Comparison of ENCODE assay signal across 2 cellular contexts in the genomic region with DNA sequence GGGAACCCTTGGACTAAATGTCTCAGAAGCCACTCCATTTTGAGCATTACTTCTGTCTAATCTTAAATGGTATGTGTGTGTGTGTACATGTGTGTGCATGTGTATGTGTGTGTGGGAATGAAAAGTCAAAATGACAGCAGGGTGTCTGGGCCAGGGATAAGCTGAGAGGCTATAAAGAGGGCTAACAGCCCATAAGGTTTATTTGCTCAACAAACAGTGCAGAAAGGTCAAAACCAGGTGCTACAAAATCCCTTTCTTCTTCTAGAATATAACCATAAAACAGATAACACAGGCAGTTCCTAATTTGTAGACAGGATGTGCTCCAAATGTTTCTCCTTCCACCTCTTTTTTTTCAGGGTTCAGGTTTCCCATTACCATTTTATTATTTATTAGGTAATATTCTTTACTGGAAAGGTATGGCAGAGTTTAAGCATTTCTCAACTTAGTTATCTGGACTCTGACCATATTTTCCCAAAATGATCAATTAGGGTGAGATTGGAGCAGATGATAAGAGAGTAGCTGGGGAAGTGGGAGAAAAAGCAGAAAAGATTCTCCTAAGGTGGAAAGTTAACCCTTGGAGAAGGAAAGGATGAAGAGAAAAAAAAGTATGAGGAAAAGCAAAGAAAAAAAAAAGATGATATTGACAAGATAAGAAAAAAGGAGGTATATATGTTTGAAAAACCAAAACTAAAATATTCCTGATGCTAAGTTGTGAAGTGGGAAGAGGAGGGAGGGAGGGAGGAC.
A peak's percentile ranks its signal among the peaks of the same experiment; 100 is the strongest.
TF ChIP-seq lines count a peak whose summit lies in the region.

No MANE protein-coding gene starts in this region.

TF ChIP-seq in HEK293, 187 proteins besides CTCF, POLR2A, EP300 and RAD21:
- TF ChIP-seq KLF9 (tag by site-specific recombination; IDR thresholded peaks at IDR 0.05; ENCODE audit: low read depth), result no peak
- peak; percentile 33; the same call in 1 of the 2 replicates for TF ChIP-seq ZNF843 (tag by site-specific recombination; IDR thresholded peaks at IDR 0.05)
- peak; percentile 51; the same call in 1 of the 2 replicates for TF ChIP-seq ZNF366 (tag by site-specific recombination; conservative IDR thresholded peaks at IDR 0.05)
- peak; percentile 77; the same call in 1 of the 2 replicates for TF ChIP-seq TCF7L2 (IDR thresholded peaks at IDR 0.05; ENCODE audit: borderline replicate concordance, low read depth, low read length)
- TF ChIP-seq HOXD13 (CRISPR knock-in tag; IDR thresholded peaks at IDR 0.05; ENCODE audit: borderline replicate concordance), result peak; percentile 47; the same call in 1 of the 2 replicates
- TF ChIP-seq FEZF1 (tag by site-specific recombination; IDR thresholded peaks at IDR 0.05), result peak; percentile 69
- TF ChIP-seq ZNF362 (tag by site-specific recombination; IDR thresholded peaks at IDR 0.05), result no peak
- TF ChIP-seq HOXA7 (CRISPR knock-in tag; IDR thresholded peaks at IDR 0.05; ENCODE audit: borderline replicate concordance), result no peak
- peak; percentile 88 for TF ChIP-seq PRDM1 (tag by site-specific recombination; IDR thresholded peaks at IDR 0.05)
- TF ChIP-seq ZNF670 (tag by site-specific recombination; IDR thresholded peaks at IDR 0.05; ENCODE audit: low read depth), result no peak
- TF ChIP-seq ZIC2 (tag by site-specific recombination; IDR thresholded peaks at IDR 0.05), result 0 out of 2 replicates have a peak, but pooled peaks have one; percentile 17
- TF ChIP-seq ZNF148 (tag by site-specific recombination; IDR thresholded peaks at IDR 0.05; ENCODE audit: borderline replicate concordance), result no peak
- no peak for TF ChIP-seq EGR2 (tag by site-specific recombination; IDR thresholded peaks at IDR 0.05; ENCODE audit: low read depth)

TF ChIP-seq in GM12878, 131 proteins besides CTCF, POLR2A, EP300 and RAD21:
- no peak for TF ChIP-seq RCOR1 (conservative IDR thresholded peaks at IDR 0.05; ENCODE audit: low read depth, low read length)
- no peak for TF ChIP-seq BACH1 (IDR thresholded peaks at IDR 0.05; ENCODE audit: borderline replicate concordance)
- TF ChIP-seq, protein P1, sequence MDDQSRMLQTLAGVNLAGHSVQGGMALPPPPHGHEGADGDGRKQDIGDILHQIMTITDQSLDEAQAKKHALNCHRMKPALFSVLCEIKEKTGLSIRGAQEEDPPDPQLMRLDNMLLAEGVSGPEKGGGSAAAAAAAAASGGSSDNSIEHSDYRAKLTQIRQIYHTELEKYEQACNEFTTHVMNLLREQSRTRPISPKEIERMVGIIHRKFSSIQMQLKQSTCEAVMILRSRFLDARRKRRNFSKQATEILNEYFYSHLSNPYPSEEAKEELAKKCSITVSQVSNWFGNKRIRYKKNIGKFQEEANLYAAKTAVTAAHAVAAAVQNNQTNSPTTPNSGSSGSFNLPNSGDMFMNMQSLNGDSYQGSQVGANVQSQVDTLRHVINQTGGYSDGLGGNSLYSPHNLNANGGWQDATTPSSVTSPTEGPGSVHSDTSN (IDR thresholded peaks at IDR 0.05; ENCODE audit: insufficient replicate concordance, low read depth, low read length), result no peak
